Comparison of ENCODE assay signal across 8 cellular contexts in the genomic region with DNA sequence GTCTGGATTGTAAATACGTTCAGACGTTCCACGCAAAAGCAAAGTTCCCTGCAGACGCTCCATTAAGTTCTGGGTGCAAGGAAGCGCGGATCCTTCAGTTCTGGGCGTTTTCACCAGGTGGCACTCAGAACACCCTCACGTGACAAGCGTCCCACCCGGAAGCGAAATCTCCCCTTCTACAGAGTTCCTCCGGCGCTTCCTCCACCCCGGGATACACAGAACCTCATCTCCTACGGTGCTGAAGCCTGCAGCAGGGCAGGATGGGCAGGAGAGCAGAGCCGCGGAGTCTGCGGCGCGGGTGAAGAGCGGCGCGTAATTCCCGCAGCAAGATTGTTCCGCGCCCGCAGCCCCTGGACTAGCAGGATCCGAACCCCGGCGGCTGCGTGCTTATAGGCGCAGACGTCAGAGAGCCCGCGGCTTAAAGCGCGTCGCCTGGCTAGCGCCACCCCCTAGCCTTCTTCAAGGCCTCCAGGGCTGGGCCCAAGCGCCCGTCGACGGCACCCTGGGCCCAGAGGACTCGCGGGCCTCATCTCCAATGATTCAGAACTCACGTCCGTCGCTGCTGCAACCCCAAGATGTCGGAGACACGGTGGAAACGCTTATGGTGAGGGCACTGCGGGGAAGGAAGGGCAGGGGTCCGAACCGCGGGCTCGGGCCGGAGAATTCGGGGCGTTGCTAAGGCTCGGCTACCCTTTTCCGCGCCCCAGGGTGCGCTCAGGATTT. TPM values are rescaled to one million over a fixed set of nuclear protein-coding genes. Genes with fewer than 3 reads are reported as not detected.
A peak's percentile ranks its signal among the peaks of the same experiment; 100 is the strongest.
DNase-seq lines count a peak whose midpoint lies in the region; ATAC-seq and TF ChIP-seq lines count a peak whose summit lies in the region.

A gene with protein sequence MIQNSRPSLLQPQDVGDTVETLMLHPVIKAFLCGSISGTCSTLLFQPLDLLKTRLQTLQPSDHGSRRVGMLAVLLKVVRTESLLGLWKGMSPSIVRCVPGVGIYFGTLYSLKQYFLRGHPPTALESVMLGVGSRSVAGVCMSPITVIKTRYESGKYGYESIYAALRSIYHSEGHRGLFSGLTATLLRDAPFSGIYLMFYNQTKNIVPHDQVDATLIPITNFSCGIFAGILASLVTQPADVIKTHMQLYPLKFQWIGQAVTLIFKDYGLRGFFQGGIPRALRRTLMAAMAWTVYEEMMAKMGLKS (plus strand): TSS at position 181 of the 723 bp plus-strand sequence. CDS start 355 bp downstream, at position 536.

- H2AFZ ChIP-seq in OCI-LY7 (ENCODE audit: low read length) = peak within 1 kb of the TSS; percentile 64

- ATAC-seq in HG02571 (IDR thresholded peaks at IDR 0.05; ENCODE audit: unreplicated experiment) (peak; percentile 65), heart left ventricle (peak; percentile 62 to 83 (median 79))
- peak; percentile 76 to 86 for ATAC-seq in activated naive CD4-positive, alpha-beta T cell treated with anti-CD3 and anti-CD28 coated beads, Interleukin-2, amount 50 U/mL, for 72 hours

- no peaks in the 10 kb centered on the region for H3K27me3 ChIP-seq in heart left ventricle

- CTCF ChIA-PET in OCI-LY7 (lab: Charles Lee; ENCODE audit: unreplicated experiment) = no interaction called here

- 0% methylated on average over 41 to 63 of the region's 63 CpGs for WGBS in heart left ventricle, 4 donors

- peaks cover 15% of the 10 kb centered on the region in 2 donors for H3K36me3 Mint-ChIP-seq in activated naive CD4-positive, alpha-beta T cell treated with anti-CD3 and anti-CD28 coated beads, Interleukin-2, amount 50 U/mL, for 72 hours

- H3K9me3 ChIP-seq in OCI-LY7 (ENCODE audit: low read length) (no peaks in the 10 kb centered on the region), heart left ventricle (no peaks in the 10 kb centered on the region)

- no peaks in the 10 kb centered on the region for H3K9me2 ChIP-seq in OCI-LY7 (ENCODE audit: insufficient read depth, low read length)

- H3K4me2 ChIP-seq in OCI-LY7 (ENCODE audit: low read length) = peak within 1 kb of the TSS; percentile 63

- BruUV-seq in OCI-LY7 (replicated peaks; lab: Mats Ljungman, UMichigan) = no TSS peak

- POLR2A ChIA-PET in OCI-LY7 (lab: Charles Lee) = interaction anchor here (1.4 kb wide), 2 partner anchors 28 to 30 kb away, joined by 4 read pairs; no protein-coding TSS in a partner anchor

- peaks cover 48% of the 10 kb centered on the region for H3K79me2 ChIP-seq in OCI-LY7 (ENCODE audit: insufficient read depth, low read depth, low read length)

- H3K4me3 ChIP-seq in OCI-LY7 (ENCODE audit: low read depth, low read length, poor library complexity, severe bottlenecking) (peak within 1 kb of the TSS; percentile 76), heart left ventricle (peak within 1 kb of the TSS; percentile 67 to 96 (median 80))

- H3K9me3 Mint-ChIP-seq in activated naive CD4-positive, alpha-beta T cell treated with anti-CD3 and anti-CD28 coated beads, Interleukin-2, amount 50 U/mL, for 72 hours = no peaks in the 10 kb centered on the region

- intact Hi-C loops in OCI-LY7 (cut with micrococcal nuclease; ENCODE audit: unreplicated experiment) = loop anchor here (1.0 to 10.0 kb wide), 2 partner anchors 23 to 329 kb away; a partner anchor contains a TSS
- intact Hi-C loops in heart left ventricle (cut with DNase I) = loop anchor here in 4 of 10 donors (10.0 kb wide), 3 partner anchors 199 to 279 kb away; a partner anchor contains a TSS

- H3K4me1 ChIP-seq in OCI-LY7 (ENCODE audit: insufficient read depth, low read length, poor library complexity, severe bottlenecking) (peaks cover 43% of the 10 kb centered on the region), heart left ventricle (peaks cover 0 to 43% (median 21%) of the 10 kb centered on the region in 12 donors)

- peak; percentile 46 for TF ChIP-seq POLR2A in GM10847 (IDR thresholded peaks at IDR 0.05; ENCODE audit: extremely low read depth, insufficient read length)
- no peak for TF ChIP-seq POLR2A in heart left ventricle (IDR thresholded peaks at IDR 0.05)

- H3K27ac Mint-ChIP-seq in activated naive CD4-positive, alpha-beta T cell treated with anti-CD3 and anti-CD28 coated beads, Interleukin-2, amount 50 U/mL, for 72 hours = peak within 1 kb of the TSS; percentile 93 to 99

- H3K36me3 ChIP-seq in OCI-LY7 (ENCODE audit: insufficient read depth, low read length) (peaks cover 19% of the 10 kb centered on the region), heart left ventricle (no peaks in the 10 kb centered on the region)

- H4K20me1 ChIP-seq in OCI-LY7 (ENCODE audit: insufficient read depth, low read length) = peaks cover 22% of the 10 kb centered on the region

- H3K27ac ChIP-seq in OCI-LY7 (ENCODE audit: low read depth, low read length, poor library complexity, severe bottlenecking) = peak within 1 kb of the TSS; percentile 73
- peak within 1 kb of the TSS; percentile 51 to 97 (median 90) for H3K27ac ChIP-seq in heart left ventricle

- TF ChIP-seq CTCF in OCI-LY7 (conservative IDR thresholded peaks at IDR 0.05; ENCODE audit: low read length) (peak; percentile 62), heart left ventricle (IDR thresholded peaks at IDR 0.05) (peak in 7 of 12 donors; percentile 8 to 53 (median 26))

- DNase-seq in OCI-LY7 (ENCODE audit: low spot score) (peak; percentile 92), heart left ventricle (peak; percentile 69 to 85 (median 80)), pulmonary artery endothelial cell (ENCODE audit: low read depth, low spot score) (peak; percentile 62), DMS 273 treated with DMSO at 0.1 percent for 48 hours (lab: John Stamatoyannopoulos, UW) (no peak), amniotic stem cell (lab: John Stamatoyannopoulos, UW) (no peak)
- DNase-seq in activated naive CD4-positive, alpha-beta T cell treated with anti-CD3 and anti-CD28 coated beads, Interleukin-2, amount 50 U/mL, for 72 hours (ENCODE audit: low spot score in 2 of 2) = peak; percentile 79 to 80

RNA-seq across cellular contexts. Expression of the gene that starts here (rescaled TPM):
- total RNA-seq in OCI-LY7 (2014; rRNA removed; shearing (Covaris generic)) = 22.8 and 32.6 TPM in 2 replicates
- total RNA-seq in OCI-LY7 (2022) = 35.4 and 35.5 TPM in 2 replicates
- total RNA-seq in activated naive CD4-positive, alpha-beta T cell treated with anti-CD3 and anti-CD28 coated beads, Interleukin-2, amount 50 U/mL, for 72 hours = 10 to 100 TPM; 21.2 to 25.3 TPM
- total RNA-seq in heart left ventricle = 10 to 100 TPM; 13.6 to 30.6 (median 20.9) TPM
- 10 to 100 TPM; 14.0 to 34.8 TPM for polyA plus RNA-seq in heart left ventricle
- total RNA-seq in pulmonary artery endothelial cell = 15.8 and 17.0 TPM in 2 replicates

Comparison
In these comparisons a context has a peak if more than half of its experiments do, and no peak if none do; other contexts are left out.
1. DNase-seq: peak in OCI-LY7 (single experiment), activated naive CD4-positive, alpha-beta T cell treated with anti-CD3 and anti-CD28 coated beads, Interleukin-2, amount 50 U/mL, for 72 hours (2 of 2), heart left ventricle (5 of 5) and pulmonary artery endothelial cell (single experiment); none in DMS 273 treated with DMSO at 0.1 percent for 48 hours (single experiment) and amniotic stem cell (single experiment).
2. Peak in every context shown above with its lines, with median percentiles within 50 percentile points of each other: ATAC-seq.